Comparison of ENCODE assay signal across 19 cellular contexts in the genomic region with DNA sequence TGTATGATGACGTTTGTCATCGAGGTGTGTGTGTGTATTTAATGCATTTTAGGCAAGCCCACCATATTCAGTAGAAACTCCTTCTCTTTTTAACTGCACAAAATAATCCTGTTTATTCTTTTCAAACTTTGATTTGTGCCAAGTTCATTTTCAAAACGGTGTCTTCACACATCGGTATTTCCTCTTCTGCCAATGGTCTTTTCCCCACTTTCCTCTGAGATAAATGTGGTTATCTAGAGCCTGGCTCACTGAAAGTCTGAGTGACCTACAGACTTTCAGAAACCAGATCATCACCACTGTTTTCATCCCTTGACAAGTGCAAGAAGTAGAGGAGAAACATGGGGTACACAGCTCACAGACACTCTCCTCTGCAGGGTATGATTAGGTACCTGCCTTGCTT.
DNase-seq lines count a peak whose midpoint lies in the region; ATAC-seq, FAIRE-seq and TF ChIP-seq lines count a peak whose summit lies in the region.
"Had no signal": no experiment of that assay in that cellular context is flagged by ENCODE, and none has a peak within 500 bp of the region (broad histone marks: within the 10 kb centered on the region; RNA-seq: fewer than 3 reads in every experiment).

No MANE protein-coding gene starts in this region.

- no peaks in the 10 kb centered on the region for H3K36me3 ChIP-seq in astrocyte (ENCODE audit: insufficient read depth, low read length)
- no peaks in the 10 kb centered on the region for H3K36me3 ChIP-seq in parathyroid adenoma (ENCODE audit: control insufficient read depth, insufficient read depth, low read length)

- no peaks in the 10 kb centered on the region for H3K36me3 Mint-ChIP-seq in astrocyte (ENCODE audit: low read depth, unreplicated experiment)

- no peak overlapping the region for H3K27ac Mint-ChIP-seq in astrocyte (ENCODE audit: unreplicated experiment)
- H3K27ac Mint-ChIP-seq: B cell; CD4-positive, alpha-beta T cell; GM23338 had no signal

- no peaks in the 10 kb centered on the region for H3K9me3 Mint-ChIP-seq in astrocyte (ENCODE audit: unreplicated experiment)
- H3K9me3 Mint-ChIP-seq: GM23338 had no signal

- H3K4me2 ChIP-seq in astrocyte (ENCODE audit: low read length) = no peak overlapping the region
- H3K4me2 ChIP-seq in parathyroid adenoma (ENCODE audit: low read length) = no peak overlapping the region
- H3K4me2 ChIP-seq: GM23338 had no signal

- H2AFZ ChIP-seq in astrocyte (ENCODE audit: low read depth, low read length) (no peak overlapping the region), parathyroid adenoma (no peak overlapping the region)
- H2AFZ ChIP-seq: GM23338 had no signal

- H3K4me1 ChIP-seq in astrocyte (ENCODE audit: insufficient read depth, low read length) = peaks cover 17% of the 10 kb centered on the region
- no peaks in the 10 kb centered on the region for H3K4me1 ChIP-seq in parathyroid adenoma

- no peaks in the 10 kb centered on the region for H3K9me3 ChIP-seq in astrocyte (ENCODE audit: insufficient read depth, low read depth, low read length)
- H3K9me3 ChIP-seq in parathyroid adenoma (ENCODE audit: control insufficient read depth, low read length) = no peaks in the 10 kb centered on the region

- no peaks in the 10 kb centered on the region for H3K27me3 Mint-ChIP-seq in astrocyte (ENCODE audit: low read depth, unreplicated experiment)
- H3K27me3 Mint-ChIP-seq: B cell; CD4-positive, alpha-beta T cell had no signal

- ATAC-seq in GM19023 (IDR thresholded peaks at IDR 0.05; ENCODE audit: unreplicated experiment) (no peak), HG03095 (IDR thresholded peaks at IDR 0.05; ENCODE audit: unreplicated experiment) (no peak)
- ATAC-seq: GM23338 had no signal

- DNase-seq in M059J (ENCODE audit: low read depth) (peak; percentile 2), astrocyte (ENCODE audit: low read depth) (peak; percentile 14), fibroblast of pulmonary artery (ENCODE audit: low read depth) (peak; percentile 25), NCI-H2196 treated with DMSO at 0.1 percent for 48 hours (lab: John Stamatoyannopoulos, UW; ENCODE audit: unreplicated experiment) (no peak), SHP77 treated with DMSO at 0.1 percent for 48 hours (lab: John Stamatoyannopoulos, UW) (no peak)
- DNase-seq: C1 segment of cervical spinal cord; Calu3; CD4-positive, alpha-beta T cell; DMS79; H7 had no signal

- TF ChIP-seq CTCF in astrocyte (IDR thresholded peaks at IDR 0.05; ENCODE audit: insufficient read depth, low read depth, low read length) = no peak
- no peak for TF ChIP-seq CTCF in fibroblast of pulmonary artery (IDR thresholded peaks at IDR 0.05; ENCODE audit: low read length, missing control alignments)
- TF ChIP-seq CTCF in parathyroid adenoma (IDR thresholded peaks at IDR 0.05) = no peak

- H3K4me3 ChIP-seq in astrocyte (ENCODE audit: insufficient read depth, low read depth, low read length) (no peak overlapping the region), fibroblast of pulmonary artery (replicated peaks; ENCODE audit: low read depth, low read length) (no peak overlapping the region), parathyroid adenoma (ENCODE audit: low read depth, low read length) (no peak overlapping the region)
- H3K4me3 ChIP-seq: GM23338 had no signal

- H3K27ac ChIP-seq in astrocyte (ENCODE audit: low read depth, low read length) (no peak overlapping the region), parathyroid adenoma (peak overlapping the region; percentile 32)
- H3K27ac ChIP-seq: HL-60 had no signal

- H3K9ac ChIP-seq in astrocyte (ENCODE audit: low read length) (no peak overlapping the region), parathyroid adenoma (no peak overlapping the region)

- no peak for FAIRE-seq in astrocyte (lab: Jason Lieb, UNC)
- FAIRE-seq: A204.1, G401.6, GM12891 had no signal

- H3K4me1 Mint-ChIP-seq in astrocyte (ENCODE audit: low read depth, unreplicated experiment) = peaks cover 23% of the 10 kb centered on the region
- H3K4me1 Mint-ChIP-seq: B cell had no signal

- H3K79me2 ChIP-seq in astrocyte (ENCODE audit: insufficient read depth, low read length) (no peaks in the 10 kb centered on the region), parathyroid adenoma (no peaks in the 10 kb centered on the region)

- peaks cover 9% of the 10 kb centered on the region for H4K20me1 ChIP-seq in astrocyte (ENCODE audit: insufficient read depth, low read length)

- H3K4me3 Mint-ChIP-seq in astrocyte (ENCODE audit: unreplicated experiment) = no peak overlapping the region
- H3K4me3 Mint-ChIP-seq: B cell; CD4-positive, alpha-beta T cell; GM23338 had no signal

- H3K27me3 ChIP-seq in astrocyte (ENCODE audit: insufficient read depth, low read length) (no peaks in the 10 kb centered on the region), parathyroid adenoma (ENCODE audit: control insufficient read depth, insufficient read depth, low read length) (no peaks in the 10 kb centered on the region)

Comparison
In these comparisons a context has a peak if more than half of its experiments do, and no peak if none do; other contexts are left out.
1. DNase-seq: peak in M059J (single experiment), astrocyte (single experiment) and fibroblast of pulmonary artery (single experiment); none in NCI-H2196 treated with DMSO at 0.1 percent for 48 hours (single experiment) and SHP77 treated with DMSO at 0.1 percent for 48 hours (single experiment).